Comparison of ENCODE assay signal across 24 cellular contexts in genomic region chr7:93040355-93040754, GRCh38.
"Had no signal": no experiment of that assay in that cellular context is flagged by ENCODE, and none has a peak within 500 bp of the region (broad histone marks: within the 10 kb centered on the region; RNA-seq: fewer than 3 reads in every experiment).

No MANE protein-coding gene starts in this region.

- FAIRE-seq: islet of Langerhans, small intestine, urothelium cell line had no signal

- H3K9me3 ChIP-seq: esophagus muscularis mucosa, lower lobe of right lung, ovary, sigmoid colon, suprapubic skin, tibial nerve had no signal

- H3K4me3 ChIP-seq: esophagus muscularis mucosa, lower lobe of right lung, ovary, sigmoid colon, suprapubic skin, tibial nerve had no signal

- DNase-seq: activated CD4-positive, alpha-beta T cell treated with anti-CD3 and anti-CD28 coated beads for 1 hour; activated CD4-positive, alpha-beta T cell treated with anti-CD3 and anti-CD28 coated beads, Interleukin-2, amount 50 U/mL, for 1 hour; activated CD8-positive, alpha-beta memory T cell treated with anti-CD3 and anti-CD28 coated beads, Interleukin-2, amount 10 ng/mL, durations not matched to agents 7 days and 5 days; activated CD8-positive, alpha-beta T cell treated with anti-CD3 and anti-CD28 coated beads, Interleukin-2, amount 10 ng/mL, durations not matched to agents 7 days and 5 days; activated naive CD8-positive, alpha-beta T cell treated with anti-CD3 and anti-CD28 coated beads, Interleukin-2, amount 50 U/mL, for 24 hours; activated T-cell treated with anti-CD3 and anti-CD28 coated beads, Interleukin-2, amount 50 U/mL, for 48 hours; amygdala; central memory CD4-positive, alpha-beta T cell; foreskin keratinocyte; lower lobe of right lung; mesendoderm; ovary; sigmoid colon; small intestine; stimulated activated CD4-positive, alpha-beta T cell treated with anti-CD3 and anti-CD28 coated beads, Interleukin-1b, Interleukin-23, amount 100 ng/mL, for 48 hours; stimulated activated CD4-positive, alpha-beta T cell treated with anti-CD3 and anti-CD28 coated beads, Interleukin-4, amount 100 ng/mL, for 4 hours; stimulated activated CD8-positive, alpha-beta memory T cell treated with anti-CD3 and anti-CD28 coated beads, Interleukin-4, amount 100 ng/mL, for 48 hours; T-helper 2 cell had no signal

- ATAC-seq: activated CD8-positive, alpha-beta memory T cell treated with anti-CD3 and anti-CD28 coated beads, Interleukin-2, amount 10 ng/mL, durations not matched to agents 7 days and 5 days; activated CD8-positive, alpha-beta T cell treated with anti-CD3 and anti-CD28 coated beads, Interleukin-2, amount 10 ng/mL, durations not matched to agents 7 days and 5 days; activated naive CD8-positive, alpha-beta T cell treated with anti-CD3 and anti-CD28 coated beads, Interleukin-2, amount 50 U/mL, for 24 hours; foreskin keratinocyte; stimulated activated memory B cell treated with anti-CD40 and anti-IgM and Interleukin-4, amounts not matched to agents 10 μg/mL and 1 μg/mL and 100 μg/mL, for 72 hours had no signal

- H3K36me3 ChIP-seq: esophagus muscularis mucosa, lower lobe of right lung, ovary, sigmoid colon, suprapubic skin, tibial nerve had no signal

- H3K27ac ChIP-seq: esophagus muscularis mucosa, foreskin keratinocyte, lower lobe of right lung, ovary, sigmoid colon, suprapubic skin, tibial nerve had no signal

- H3K4me1 ChIP-seq: lower lobe of right lung had no signal

- H3K27me3 ChIP-seq: foreskin keratinocyte, ovary, sigmoid colon, suprapubic skin, tibial nerve had no signal
